29 cellular contexts compared by ENCODE assay signal in genomic region chr17:11772031-11772430, GRCh38.
"Had no signal": no experiment of that assay in that cellular context is flagged by ENCODE, and none has a peak within 500 bp of the region (broad histone marks: within the 10 kb centered on the region; RNA-seq: fewer than 3 reads in every experiment).

No MANE protein-coding gene starts in this region.

- H3K4me1 Mint-ChIP-seq: naive B cell; naive thymus-derived CD8-positive, alpha-beta T cell; neural progenitor cell; stimulated activated effector memory CD8-positive, alpha-beta T cell treated with anti-CD3 and anti-CD28 coated beads, Interleukin-12 subunit alpha, Interleukin-12 subunit beta, amount 100 ng/mL, for 72 hours; stimulated activated naive B cell treated with anti-CD40 and anti-IgM and Interleukin-4, amounts not matched to agents 10 μg/mL and 1 μg/mL and 100 μg/mL, for 72 hours had no signal

- ATAC-seq: naive thymus-derived CD8-positive, alpha-beta T cell; natural killer cell treated with Interleukin-12 subunit alpha and Interleukin-12 subunit beta and Interleukin-15 and Interleukin-18, amount 100 ng/mL, for 72 hours; psoas muscle; right cardiac atrium; right lobe of liver; stimulated activated effector memory CD8-positive, alpha-beta T cell treated with anti-CD3 and anti-CD28 coated beads, Interleukin-12 subunit alpha, Interleukin-12 subunit beta, amount 100 ng/mL, for 72 hours; stimulated activated naive B cell treated with anti-CD40 and anti-IgM and Interleukin-4, amounts not matched to agents 10 μg/mL and 1 μg/mL and 100 μg/mL, for 72 hours had no signal

- DNase-seq: naive B cell; naive thymus-derived CD8-positive, alpha-beta T cell; occipital lobe; ovary; posterior cingulate gyrus; psoas muscle; right cardiac atrium; right lobe of liver; sigmoid colon; small intestine; stimulated activated CD4-positive, alpha-beta T cell treated with anti-CD3 and anti-CD28 coated beads, Interleukin-15, amount 100 ng/mL, for 24 hours; stimulated activated CD4-positive, alpha-beta T cell treated with anti-CD3 and anti-CD28 coated beads, Interleukin-2, amount 100 ng/mL, for 24 hours; stimulated activated CD4-positive, alpha-beta T cell treated with anti-CD3 and anti-CD28 coated beads, Interleukin-2, amount 100 ng/mL, for 48 hours; stimulated activated CD4-positive, alpha-beta T cell treated with anti-CD3 and anti-CD28 coated beads, Interleukin-4, amount 100 ng/mL, for 24 hours; stimulated activated naive B cell treated with anti-CD40 and anti-IgM and Interleukin-4, amounts not matched to agents 10 μg/mL and 1 μg/mL and 100 μg/mL, for 72 hours; stimulated activated naive CD4-positive, alpha-beta T cell treated with Interleukin-2 at 50 U/mL for 16 hours; stomach; thyroid gland; trophoblast cell; upper lobe of left lung; uterus had no signal

- H3K36me3 Mint-ChIP-seq: naive B cell; naive thymus-derived CD8-positive, alpha-beta T cell; natural killer cell treated with Interleukin-12 subunit alpha and Interleukin-12 subunit beta and Interleukin-15 and Interleukin-18, amount 100 ng/mL, for 72 hours; neural progenitor cell; stimulated activated effector memory CD8-positive, alpha-beta T cell treated with anti-CD3 and anti-CD28 coated beads, Interleukin-12 subunit alpha, Interleukin-12 subunit beta, amount 100 ng/mL, for 72 hours; stimulated activated naive B cell treated with anti-CD40 and anti-IgM and Interleukin-4, amounts not matched to agents 10 μg/mL and 1 μg/mL and 100 μg/mL, for 72 hours had no signal

- H3K27me3 Mint-ChIP-seq: naive B cell; naive thymus-derived CD8-positive, alpha-beta T cell; natural killer cell treated with Interleukin-12 subunit alpha and Interleukin-12 subunit beta and Interleukin-15 and Interleukin-18, amount 100 ng/mL, for 72 hours; stimulated activated naive B cell treated with anti-CD40 and anti-IgM and Interleukin-4, amounts not matched to agents 10 μg/mL and 1 μg/mL and 100 μg/mL, for 72 hours; stimulated activated naive CD8-positive, alpha-beta T cell treated with anti-CD3 and anti-CD28 coated beads, Interleukin-15, Interleukin-2, amounts not matched to agents 100 ng/mL and 50 ng/mL, for 24 hours had no signal

- H3K27ac Mint-ChIP-seq: naive B cell; naive thymus-derived CD8-positive, alpha-beta T cell; natural killer cell treated with Interleukin-12 subunit alpha and Interleukin-12 subunit beta and Interleukin-15 and Interleukin-18, amount 100 ng/mL, for 72 hours; neural progenitor cell; progenitor cell of endocrine pancreas; stimulated activated effector memory CD8-positive, alpha-beta T cell treated with anti-CD3 and anti-CD28 coated beads, Interleukin-12 subunit alpha, Interleukin-12 subunit beta, amount 100 ng/mL, for 72 hours; stimulated activated naive B cell treated with anti-CD40 and anti-IgM and Interleukin-4, amounts not matched to agents 10 μg/mL and 1 μg/mL and 100 μg/mL, for 72 hours; stimulated activated naive CD8-positive, alpha-beta T cell treated with anti-CD3 and anti-CD28 coated beads, Interleukin-15, Interleukin-2, amounts not matched to agents 100 ng/mL and 50 ng/mL, for 24 hours had no signal

- FAIRE-seq: small intestine had no signal

- H3K9me3 Mint-ChIP-seq: neural progenitor cell; stimulated activated naive CD8-positive, alpha-beta T cell treated with anti-CD3 and anti-CD28 coated beads, Interleukin-15, Interleukin-2, amounts not matched to agents 100 ng/mL and 50 ng/mL, for 24 hours had no signal

- H3K27ac ChIP-seq: neural progenitor cell, ovary, parathyroid adenoma, psoas muscle, right lobe of liver, sigmoid colon, stomach, thoracic aorta, thyroid gland, tibial nerve, upper lobe of left lung, uterus had no signal

- H3K4me3 Mint-ChIP-seq: naive B cell; naive thymus-derived CD8-positive, alpha-beta T cell; natural killer cell treated with Interleukin-12 subunit alpha and Interleukin-12 subunit beta and Interleukin-15 and Interleukin-18, amount 100 ng/mL, for 72 hours; neural progenitor cell; stimulated activated effector memory CD8-positive, alpha-beta T cell treated with anti-CD3 and anti-CD28 coated beads, Interleukin-12 subunit alpha, Interleukin-12 subunit beta, amount 100 ng/mL, for 72 hours; stimulated activated naive B cell treated with anti-CD40 and anti-IgM and Interleukin-4, amounts not matched to agents 10 μg/mL and 1 μg/mL and 100 μg/mL, for 72 hours; stimulated activated naive CD8-positive, alpha-beta T cell treated with anti-CD3 and anti-CD28 coated beads, Interleukin-15, Interleukin-2, amounts not matched to agents 100 ng/mL and 50 ng/mL, for 24 hours had no signal
